Comparison of ENCODE assay signal across 28 cellular contexts in genomic region chr9:122121931-122122330, GRCh38. TPM values are rescaled to one million over a fixed set of nuclear protein-coding genes. Genes with fewer than 3 reads are reported as not detected.
"Had no signal": no experiment of that assay in that cellular context is flagged by ENCODE, and none has a peak within 500 bp of the region (broad histone marks: within the 10 kb centered on the region; RNA-seq: fewer than 3 reads in every experiment).

No MANE protein-coding gene starts in this region.

- H3K36me3 Mint-ChIP-seq: natural killer cell, type B pancreatic cell had no signal

- H3K9me3 ChIP-seq: gastrocnemius medialis, neutrophil, pancreas, sigmoid colon, stomach, thyroid gland had no signal

- H3K9me3 Mint-ChIP-seq: memory B cell, natural killer cell, type B pancreatic cell had no signal

- H3K4me3 Mint-ChIP-seq: memory B cell, natural killer cell, type B pancreatic cell had no signal

- FAIRE-seq: keratinocyte, pancreas had no signal

- H3K36me3 ChIP-seq: gastrocnemius medialis, neutrophil, pancreas, sigmoid colon, stomach, thyroid gland had no signal

- ATAC-seq: esophagus mucosa, gastrocnemius medialis, natural killer cell had no signal

- H3K27ac Mint-ChIP-seq: memory B cell, natural killer cell, type B pancreatic cell had no signal

- H3K4me3 ChIP-seq: gastrocnemius medialis, lung, pancreas, sigmoid colon, stomach, thyroid gland had no signal

- DNase-seq: cerebellar nuclear complex; cortex of kidney; foreskin fibroblast; gastrocnemius medialis; head of caudate nucleus; natural killer cell; sigmoid colon; stimulated activated CD4-positive, alpha-beta T cell treated with anti-CD3 and anti-CD28 coated beads, Interleukin-4, amount 100 ng/mL, for 4 hours; stimulated activated naive CD4-positive, alpha-beta T cell; stomach; thyroid gland had no signal

- H3K27me3 ChIP-seq: pancreas, thyroid gland had no signal

- H3K27ac ChIP-seq: epithelial cell of prostate, gastrocnemius medialis, neutrophil, pancreas, sigmoid colon, stomach, thyroid gland had no signal

RNA-seq across cellular contexts. Expression of gene MORN5, which starts 37.8 kb away (rescaled TPM):
- total RNA-seq: dermis microvascular lymphatic vessel endothelial cell, esophagus mucosa, gastrocnemius medialis, glomerular endothelial cell, left lobe of liver, liver, mononuclear cell, natural killer cell, omental fat pad, skeletal muscle tissue, subcutaneous adipose tissue, thyroid gland had no signal
- polyA plus RNA-seq: keratinocyte, liver, neural cell had no signal
